25 cellular contexts compared by ENCODE assay signal in genomic region chr5:147175516-147176097, GRCh38. TPM values are rescaled to one million over a fixed set of nuclear protein-coding genes. Genes with fewer than 3 reads are reported as not detected.
"Had no signal": no experiment of that assay in that cellular context is flagged by ENCODE, and none has a peak within 500 bp of the region (broad histone marks: within the 10 kb centered on the region; RNA-seq: fewer than 3 reads in every experiment).

No MANE protein-coding gene starts in this region.

- H3K4me1 Mint-ChIP-seq: naive thymus-derived CD4-positive, alpha-beta T cell had no signal

- H3K27me3 Mint-ChIP-seq: type B pancreatic cell had no signal

- H3K4me3 ChIP-seq: colonic mucosa, dorsolateral prefrontal cortex, esophagus muscularis mucosa, lung, spleen, thoracic aorta had no signal

- H3K36me3 ChIP-seq: brain microvascular endothelial cell, colonic mucosa, esophagus muscularis mucosa, spleen, thoracic aorta had no signal

- DNase-seq: activated CD4-positive, alpha-beta T cell treated with anti-CD3 and anti-CD28 coated beads, Interleukin-2, amount 10 ng/mL, durations not matched to agents 7 days and 5 days; activated CD4-positive, CD25-positive, alpha-beta regulatory T cell treated with anti-CD3 and anti-CD28 coated beads, Interleukin-2, amount 50 U/mL, for 72 hours; activated CD8-positive, alpha-beta memory T cell treated with anti-CD3 and anti-CD28 coated beads, Interleukin-2, amount 10 ng/mL, durations not matched to agents 7 days and 5 days; activated CD8-positive, alpha-beta T cell treated with anti-CD3 and anti-CD28 coated beads for 36 hours; activated T-cell treated with anti-CD3 and anti-CD28 coated beads for 4 hours; aorta; brain microvascular endothelial cell; colonic mucosa; dorsolateral prefrontal cortex; head of caudate nucleus; islet precursor cell; naive thymus-derived CD4-positive, alpha-beta T cell; posterior cingulate gyrus; retina; spleen; stimulated activated CD4-positive, alpha-beta T cell treated with anti-CD3 and anti-CD28 coated beads, Interleukin-4, amount 100 ng/mL, for 1 hour; stimulated activated naive CD4-positive, alpha-beta T cell; T-helper 17 cell had no signal

- H3K27me3 ChIP-seq: brain microvascular endothelial cell, colonic mucosa, dorsolateral prefrontal cortex, esophagus muscularis mucosa, spleen had no signal

- FAIRE-seq: frontal cortex had no signal

- H3K27ac ChIP-seq: brain microvascular endothelial cell, colonic mucosa, dorsolateral prefrontal cortex, esophagus muscularis mucosa, spleen, thoracic aorta had no signal

- H3K9me3 ChIP-seq: colonic mucosa, esophagus muscularis mucosa, spleen, thoracic aorta had no signal

- ATAC-seq: activated CD8-positive, alpha-beta memory T cell treated with anti-CD3 and anti-CD28 coated beads, Interleukin-2, amount 10 ng/mL, durations not matched to agents 7 days and 5 days; activated CD8-positive, alpha-beta T cell treated with anti-CD3 and anti-CD28 coated beads for 36 hours; activated naive CD4-positive, alpha-beta T cell treated with anti-CD3 and anti-CD28 coated beads, Interleukin-2, amount 50 U/mL, for 72 hours; naive thymus-derived CD4-positive, alpha-beta T cell; T-helper 17 cell had no signal

- H3K9me3 Mint-ChIP-seq: activated CD4-positive, alpha-beta T cell treated with anti-CD3 and anti-CD28 coated beads, Interleukin-2, amount 10 ng/mL, durations not matched to agents 7 days and 5 days; activated CD8-positive, alpha-beta T cell treated with anti-CD3 and anti-CD28 coated beads for 36 hours; activated naive CD4-positive, alpha-beta T cell treated with anti-CD3 and anti-CD28 coated beads, Interleukin-2, amount 50 U/mL, for 72 hours; neural crest cell had no signal

- H3K36me3 Mint-ChIP-seq: activated CD8-positive, alpha-beta memory T cell treated with anti-CD3 and anti-CD28 coated beads, Interleukin-2, amount 10 ng/mL, durations not matched to agents 7 days and 5 days; activated naive CD4-positive, alpha-beta T cell treated with anti-CD3 and anti-CD28 coated beads, Interleukin-2, amount 50 U/mL, for 72 hours; naive thymus-derived CD4-positive, alpha-beta T cell; type B pancreatic cell had no signal

- H3K4me3 Mint-ChIP-seq: activated CD4-positive, alpha-beta T cell treated with anti-CD3 and anti-CD28 coated beads, Interleukin-2, amount 10 ng/mL, durations not matched to agents 7 days and 5 days; activated CD8-positive, alpha-beta memory T cell treated with anti-CD3 and anti-CD28 coated beads, Interleukin-2, amount 10 ng/mL, durations not matched to agents 7 days and 5 days; activated CD8-positive, alpha-beta T cell treated with anti-CD3 and anti-CD28 coated beads for 36 hours; naive thymus-derived CD4-positive, alpha-beta T cell; neural crest cell; T-helper 17 cell; type B pancreatic cell had no signal

- H3K4me1 ChIP-seq: colonic mucosa, esophagus muscularis mucosa, spleen had no signal

- H3K27ac Mint-ChIP-seq: activated CD4-positive, alpha-beta T cell treated with anti-CD3 and anti-CD28 coated beads, Interleukin-2, amount 10 ng/mL, durations not matched to agents 7 days and 5 days; activated CD8-positive, alpha-beta memory T cell treated with anti-CD3 and anti-CD28 coated beads, Interleukin-2, amount 10 ng/mL, durations not matched to agents 7 days and 5 days; activated CD8-positive, alpha-beta T cell treated with anti-CD3 and anti-CD28 coated beads for 36 hours; activated naive CD4-positive, alpha-beta T cell treated with anti-CD3 and anti-CD28 coated beads, Interleukin-2, amount 50 U/mL, for 72 hours; naive thymus-derived CD4-positive, alpha-beta T cell; T-helper 17 cell; type B pancreatic cell had no signal

RNA-seq across cellular contexts. Expression of gene STK32A, which starts 59.2 kb away (rescaled TPM):
- total RNA-seq: activated CD4-positive, alpha-beta T cell treated with anti-CD3 and anti-CD28 coated beads, Interleukin-2, amount 10 ng/mL, durations not matched to agents 7 days and 5 days; activated CD8-positive, alpha-beta memory T cell treated with anti-CD3 and anti-CD28 coated beads, Interleukin-2, amount 10 ng/mL, durations not matched to agents 7 days and 5 days; activated CD8-positive, alpha-beta T cell treated with anti-CD3 and anti-CD28 coated beads for 36 hours; activated naive CD4-positive, alpha-beta T cell treated with anti-CD3 and anti-CD28 coated beads, Interleukin-2, amount 50 U/mL, for 72 hours; naive thymus-derived CD4-positive, alpha-beta T cell; T-helper 17 cell had no signal
- polyA plus RNA-seq: naive thymus-derived CD4-positive, alpha-beta T cell had no signal
